ENCODE assay signal across 8 cellular contexts in genomic region chr6:154508573-154509375, GRCh38. TPM values are rescaled to one million over a fixed set of nuclear protein-coding genes. Genes with fewer than 3 reads are reported as not detected.
DNase-seq lines count a peak whose midpoint lies in the region; ATAC-seq, FAIRE-seq and TF ChIP-seq lines count a peak whose summit lies in the region.

No MANE protein-coding gene starts in this region.

- 13 to 17% (median 16%) methylated on average over 14 of the region's 14 CpGs for WGBS in heart left ventricle, 4 donors
- 19 to 31% methylated on average over 14 of the region's 14 CpGs for WGBS in lower leg skin, 2 donors

- no peak for FAIRE-seq in urothelium cell line (lab: Jason Lieb, UNC)

- DNase-seq in heart left ventricle (no peak), Right ventricle myocardium inferior (ENCODE audit: missing footprints) (no peak), astrocyte of the cerebellum (ENCODE audit: low read depth) (no peak), lower leg skin (ENCODE audit: low spot score in 2 of 2) (no peak), urothelium cell line (ENCODE audit: low spot score) (peak; percentile 13), DMS153 (lab: John Stamatoyannopoulos, UW) (no peak), NCI-H2196 (lab: John Stamatoyannopoulos, UW; ENCODE audit: unreplicated experiment) (no peak)
- DNase-seq in effector memory CD4-positive, alpha-beta T cell: no peak

- peaks cover 0 to 36% (median 16%) of the 10 kb centered on the region in 12 donors for H3K4me1 ChIP-seq in heart left ventricle
- H3K4me1 ChIP-seq in effector memory CD4-positive, alpha-beta T cell (ENCODE audit: control insufficient read depth, insufficient read depth, low read length, poor library complexity, severe bottlenecking): peaks cover 11% of the 10 kb centered on the region

- H3K9me3 ChIP-seq in heart left ventricle: no peaks in the 10 kb centered on the region
- no peaks in the 10 kb centered on the region for H3K9me3 ChIP-seq in effector memory CD4-positive, alpha-beta T cell (ENCODE audit: control insufficient read depth, low read length)

- TF ChIP-seq CTCF in heart left ventricle (IDR thresholded peaks at IDR 0.05): no peak
- TF ChIP-seq CTCF in astrocyte of the cerebellum (IDR thresholded peaks at IDR 0.05; ENCODE audit: low read depth, low read length, missing control alignments): no peak
- TF ChIP-seq CTCF in lower leg skin (IDR thresholded peaks at IDR 0.05): no peak

- no peak for TF ChIP-seq POLR2A in heart left ventricle (IDR thresholded peaks at IDR 0.05)
- TF ChIP-seq POLR2A in lower leg skin (IDR thresholded peaks at IDR 0.05): no peak

- ATAC-seq in heart left ventricle: peak in 1 of 4 donors; percentile 10
- ATAC-seq in Right ventricle myocardium inferior: no peak

- H3K4me3 ChIP-seq in heart left ventricle: peak overlapping the region; percentile 56 to 91 (median 82)
- H3K4me3 ChIP-seq in astrocyte of the cerebellum (ENCODE audit: low read depth, low read length): peak overlapping the region; percentile 97
- H3K4me3 ChIP-seq in lower leg skin (ENCODE audit: low read depth, poor library complexity, severe bottlenecking): peak overlapping the region; percentile 56
- H3K4me3 ChIP-seq in effector memory CD4-positive, alpha-beta T cell (ENCODE audit: insufficient read depth, low read depth, low read length, poor library complexity, severe bottlenecking): no peak overlapping the region

- in situ Hi-C loops in astrocyte of the cerebellum (cut with HindIII; ENCODE audit: low sequenced_read_pairs): loop anchor here (10.0 kb wide), 1 partner anchor 94 kb away; no protein-coding TSS in a partner anchor

- H3K27ac ChIP-seq in heart left ventricle: peak overlapping the region in 10 of 12 donors; percentile 72 to 98 (median 91)
- no peak overlapping the region for H3K27ac ChIP-seq in effector memory CD4-positive, alpha-beta T cell (ENCODE audit: insufficient read depth, low read length, poor library complexity, severe bottlenecking)

- H3K36me3 ChIP-seq in heart left ventricle: no peaks in the 10 kb centered on the region
- H3K36me3 ChIP-seq in effector memory CD4-positive, alpha-beta T cell (ENCODE audit: control insufficient read depth, insufficient read depth, low read length): no peaks in the 10 kb centered on the region

- peaks cover 0 to 22% (median 0%) of the 10 kb centered on the region in 9 donors for H3K27me3 ChIP-seq in heart left ventricle
- no peaks in the 10 kb centered on the region for H3K27me3 ChIP-seq in effector memory CD4-positive, alpha-beta T cell (replicated peaks; ENCODE audit: control insufficient read depth, insufficient read depth, low read length, poor library complexity, severe bottlenecking)

- intact Hi-C loops in heart left ventricle (cut with DNase I) (loop anchor here in 3 of 10 donors (5.0 to 10.0 kb wide), 2 partner anchors 54 to 76 kb away; no protein-coding TSS in a partner anchor), Right ventricle myocardium inferior (cut with DNase I) (loop anchor here (5.0 kb wide), 3 partner anchors 61 to 351 kb away; no protein-coding TSS in a partner anchor), lower leg skin (cut with DNase I; ENCODE audit: low total_unique reads) (no loop called here)

RNA-seq across cellular contexts. Expression of gene CNKSR3, which starts 1.7 kb away (rescaled TPM):
- 10 to 100 TPM in 8 of 9 donors, 1 to 10 TPM in 1; 9.6 to 30.7 (median 22.9) TPM for total RNA-seq in heart left ventricle
- 1 to 10 TPM; 5.9 to 9.8 TPM for polyA plus RNA-seq in heart left ventricle
- total RNA-seq in Right ventricle myocardium inferior: 20.0 TPM
- 10 to 100 TPM in 1 of 4 donors, 1 to 10 TPM in 3; 8.8 to 11.1 (median 9.4) TPM for total RNA-seq in lower leg skin
